In genomic region chr1:110697606-110698005, GRCh38 we compare ENCODE assay signal across 34 cellular contexts. TPM values are rescaled to one million over a fixed set of nuclear protein-coding genes. Genes with fewer than 3 reads are reported as not detected.
DNase-seq lines count a peak whose midpoint lies in the region; ATAC-seq and TF ChIP-seq lines count a peak whose summit lies in the region.
"Had no signal": no experiment of that assay in that cellular context is flagged by ENCODE, and none has a peak within 500 bp of the region (broad histone marks: within the 10 kb centered on the region; RNA-seq: fewer than 3 reads in every experiment).

No MANE protein-coding gene starts in this region.

- no peaks in the 10 kb centered on the region for H3F3A ChIP-seq in GM23338 (replicated peaks; ENCODE audit: low read depth)

- no peak overlapping the region for H3K9ac ChIP-seq in trophoblast cell (ENCODE audit: low read length)
- H3K9ac ChIP-seq: BLaER1; BLaER1 treated with 17β-estradiol and CSF1 and Interleukin-3, amounts not matched to agents 10 nM and 100 nM had no signal

- H3K9me3 ChIP-seq in OCI-LY7 (ENCODE audit: low read length) (peaks cover 5% of the 10 kb centered on the region; the same call in 1 of the 2 replicates), trophoblast cell (ENCODE audit: insufficient read depth, low read depth, low read length) (no peaks in the 10 kb centered on the region)
- H3K9me3 ChIP-seq: A549, BE2C, Caco-2 had no signal

- no peak overlapping the region for H4K12ac ChIP-seq in trophoblast cell (ENCODE audit: low read depth, low read length)

- H3K36me3 ChIP-seq in OCI-LY7 (ENCODE audit: insufficient read depth, low read length) (no peaks in the 10 kb centered on the region), trophoblast cell (ENCODE audit: control insufficient read depth in 1 of 2, insufficient read depth in 2 of 2, low read length in 2 of 2) (no peaks in the 10 kb centered on the region), GM23338 (ENCODE audit: insufficient read depth) (no peaks in the 10 kb centered on the region)
- H3K36me3 ChIP-seq: BE2C; BLaER1; BLaER1 treated with 17β-estradiol and CSF1 and Interleukin-3, amounts not matched to agents 10 nM and 100 nM had no signal

- H3K14ac ChIP-seq in trophoblast cell (ENCODE audit: low read length) = no peak overlapping the region

- H3K36me3 Mint-ChIP-seq in stimulated activated naive B cell treated with anti-CD40 and anti-IgM and Interleukin-4, amounts not matched to agents 10 μg/mL and 1 μg/mL and 100 μg/mL, for 72 hours = no peaks in the 10 kb centered on the region
- H3K36me3 Mint-ChIP-seq in GM23338 (ENCODE audit: low read depth) = no peaks in the 10 kb centered on the region
- H3K36me3 Mint-ChIP-seq: CD14-positive monocyte; CD4-positive, alpha-beta memory T cell; CD8-positive, alpha-beta memory T cell; CD8-positive, alpha-beta T cell had no signal

- peak overlapping the region; percentile 20 for H3K27ac Mint-ChIP-seq in stimulated activated naive B cell treated with anti-CD40 and anti-IgM and Interleukin-4, amounts not matched to agents 10 μg/mL and 1 μg/mL and 100 μg/mL, for 72 hours
- H3K27ac Mint-ChIP-seq in GM23338 = no peak overlapping the region
- H3K27ac Mint-ChIP-seq: B cell; CD14-positive monocyte; CD4-positive, alpha-beta memory T cell; CD4-positive, alpha-beta T cell; CD4-positive, CD25-positive, alpha-beta regulatory T cell; CD8-positive, alpha-beta memory T cell; CD8-positive, alpha-beta T cell had no signal

- DNase-seq in OCI-LY7 (ENCODE audit: low spot score) (no peak), trophoblast cell (peak; percentile 54 to 71), NCI-H1417 (lab: John Stamatoyannopoulos, UW) (no peak), GM23338 (ENCODE audit: low spot score) (no peak)
- no peak for DNase-seq in stimulated activated naive B cell treated with anti-CD40 and anti-IgM and Interleukin-4, amounts not matched to agents 10 μg/mL and 1 μg/mL and 100 μg/mL, for 72 hours
- DNase-seq: 8988T; ACHN; AML-193; BE2C; C1 segment of cervical spinal cord; Caco-2; Calu3; CD4-positive, alpha-beta memory T cell; CD4-positive, alpha-beta T cell; CD4-positive, CD25-positive, alpha-beta regulatory T cell; CD8-positive, alpha-beta memory T cell; CD8-positive, alpha-beta T cell; COR-L47; DMS 273 treated with DMSO at 0.1 percent for 48 hours; DMS153; DMS53; DMS79; DMS79 treated with DMSO at 0.1 percent for 48 hours; DND-41; EL had no signal

- intact Hi-C loops in OCI-LY7 (cut with micrococcal nuclease; ENCODE audit: unreplicated experiment) = no loop called here

- H3K9me2 ChIP-seq in OCI-LY7 (ENCODE audit: insufficient read depth, low read length) (no peaks in the 10 kb centered on the region), GM23338 (ENCODE audit: insufficient read depth) (no peaks in the 10 kb centered on the region)

- ATAC-seq in stimulated activated naive B cell treated with anti-CD40 and anti-IgM and Interleukin-4, amounts not matched to agents 10 μg/mL and 1 μg/mL and 100 μg/mL, for 72 hours (replicated peaks) = no peak
- ATAC-seq in GM18858 (IDR thresholded peaks at IDR 0.05; ENCODE audit: unreplicated experiment) = no peak
- ATAC-seq in GM23338 = no peak
- ATAC-seq: A549; CD8-positive, alpha-beta T cell had no signal

- no peak overlapping the region for H2BK12ac ChIP-seq in trophoblast cell (ENCODE audit: low read length)

- H3K23ac ChIP-seq in trophoblast cell (ENCODE audit: low read length) = no peak overlapping the region

- H3K27ac ChIP-seq in OCI-LY7 (ENCODE audit: low read depth, low read length, poor library complexity, severe bottlenecking) = no peak overlapping the region
- H3K27ac ChIP-seq in trophoblast cell (ENCODE audit: low read depth, low read length) = no peak overlapping the region
- H3K27ac ChIP-seq in GM23338 (ENCODE audit: low read depth) = no peak overlapping the region
- H3K27ac ChIP-seq: 22Rv1; A549; BLaER1; BLaER1 treated with 17β-estradiol and CSF1 and Interleukin-3, amounts not matched to agents 10 nM and 100 nM; C4-2B had no signal

- TF ChIP-seq CTCF in OCI-LY7 (conservative IDR thresholded peaks at IDR 0.05; ENCODE audit: low read length) (no peak), GM23338 (conservative IDR thresholded peaks at IDR 0.05; ENCODE audit: low read depth in 2 of 2) (no peak)

- 0 out of 2 replicates have a peak overlapping the region, but pooled peaks have one; percentile 44 for H2AFZ ChIP-seq in OCI-LY7 (ENCODE audit: low read length)
- H2AFZ ChIP-seq in trophoblast cell (ENCODE audit: insufficient read depth, low read length, poor library complexity) = no peak overlapping the region
- no peak overlapping the region for H2AFZ ChIP-seq in GM23338

- no peaks in the 10 kb centered on the region for H3K27me3 ChIP-seq in trophoblast cell (ENCODE audit: insufficient read depth, low read length)
- H3K27me3 ChIP-seq in GM23338 (ENCODE audit: insufficient read depth) = no peaks in the 10 kb centered on the region
- H3K27me3 ChIP-seq: BE2C; BLaER1; BLaER1 treated with 17β-estradiol and CSF1 and Interleukin-3, amounts not matched to agents 10 nM and 100 nM had no signal

- no peak overlapping the region for H3K4me3 ChIP-seq in OCI-LY7 (ENCODE audit: low read depth, low read length, poor library complexity, severe bottlenecking)
- H3K4me3 ChIP-seq in trophoblast cell (ENCODE audit: low read depth, low read length) = no peak overlapping the region
- H3K4me3 ChIP-seq in GM23338 = no peak overlapping the region
- H3K4me3 ChIP-seq: A549; BLaER1; BLaER1 treated with 17β-estradiol and CSF1 and Interleukin-3, amounts not matched to agents 10 nM and 100 nM had no signal

- H4K8ac ChIP-seq in trophoblast cell (ENCODE audit: low read depth, low read length) = no peak overlapping the region

- H2BK5ac ChIP-seq in trophoblast cell (ENCODE audit: low read depth, low read length, poor library complexity) = no peak overlapping the region

- H3K4me1 ChIP-seq in OCI-LY7 (ENCODE audit: insufficient read depth, low read length, poor library complexity, severe bottlenecking) (peaks cover 9% of the 10 kb centered on the region), trophoblast cell (ENCODE audit: control insufficient read depth in 1 of 2, insufficient read depth in 2 of 2, low read length in 2 of 2) (no peaks in the 10 kb centered on the region), GM23338 (ENCODE audit: insufficient read depth) (no peaks in the 10 kb centered on the region)
- H3K4me1 ChIP-seq: A549, Caco-2 had no signal

- WGBS in trophoblast cell (ENCODE audit: extremely low coverage, insufficient coverage, insufficient read length) = no CpG with 5 or more reads among the region's 4 CpGs

- H3K18ac ChIP-seq in trophoblast cell (ENCODE audit: low read length) = no peak overlapping the region

- H3K4me1 Mint-ChIP-seq in stimulated activated naive B cell treated with anti-CD40 and anti-IgM and Interleukin-4, amounts not matched to agents 10 μg/mL and 1 μg/mL and 100 μg/mL, for 72 hours = no peaks in the 10 kb centered on the region
- H3K4me1 Mint-ChIP-seq in GM23338 = no peaks in the 10 kb centered on the region
- H3K4me1 Mint-ChIP-seq: CD4-positive, CD25-positive, alpha-beta regulatory T cell; CD8-positive, alpha-beta memory T cell had no signal

- H2AK5ac ChIP-seq in trophoblast cell (ENCODE audit: low read length) = no peak overlapping the region

- H3K4me3 Mint-ChIP-seq in stimulated activated naive B cell treated with anti-CD40 and anti-IgM and Interleukin-4, amounts not matched to agents 10 μg/mL and 1 μg/mL and 100 μg/mL, for 72 hours = no peak overlapping the region
- H3K4me3 Mint-ChIP-seq in GM23338 = no peak overlapping the region
- H3K4me3 Mint-ChIP-seq: B cell; CD14-positive monocyte; CD4-positive, alpha-beta memory T cell; CD4-positive, alpha-beta T cell; CD4-positive, CD25-positive, alpha-beta regulatory T cell; CD8-positive, alpha-beta memory T cell; CD8-positive, alpha-beta T cell had no signal

- H3K79me1 ChIP-seq in trophoblast cell (ENCODE audit: low read length) = no peaks in the 10 kb centered on the region

- H3K27me3 Mint-ChIP-seq in stimulated activated naive B cell treated with anti-CD40 and anti-IgM and Interleukin-4, amounts not matched to agents 10 μg/mL and 1 μg/mL and 100 μg/mL, for 72 hours = no peaks in the 10 kb centered on the region
- no peaks in the 10 kb centered on the region for H3K27me3 Mint-ChIP-seq in GM23338 (ENCODE audit: insufficient read depth, low read depth, poor library complexity)
- H3K27me3 Mint-ChIP-seq: B cell had no signal

- H4K91ac ChIP-seq in trophoblast cell (ENCODE audit: low read depth, low read length) = no peak overlapping the region

- BruUV-seq in OCI-LY7 (replicated peaks; lab: Mats Ljungman, UMichigan) = no TSS peak

- H3K4ac ChIP-seq in trophoblast cell (ENCODE audit: low read depth, low read length) = no peak overlapping the region

- H3K4me2 ChIP-seq in OCI-LY7 (ENCODE audit: low read length) (peak overlapping the region; percentile 19; the same call in 1 of the 2 replicates), trophoblast cell (ENCODE audit: low read length) (no peak overlapping the region), GM23338 (no peak overlapping the region)
- H3K4me2 ChIP-seq: A549 had no signal

- no peak overlapping the region for H2BK120ac ChIP-seq in trophoblast cell (ENCODE audit: insufficient read depth, low read length, poor library complexity)

- POLR2A ChIA-PET in OCI-LY7 (lab: Charles Lee) = interaction anchor here (0.6 to 0.9 kb wide), 4 partner anchors 9 to 895 kb away, joined by 3 to 9 read pairs (median 3); no protein-coding TSS in a partner anchor

- H4K20me1 ChIP-seq in OCI-LY7 (ENCODE audit: insufficient read depth, low read length) = no peaks in the 10 kb centered on the region
- no peaks in the 10 kb centered on the region for H4K20me1 ChIP-seq in GM23338 (replicated peaks; ENCODE audit: insufficient read depth)
- H4K20me1 ChIP-seq: BLaER1; BLaER1 treated with 17β-estradiol and CSF1 and Interleukin-3, amounts not matched to agents 10 nM and 100 nM had no signal

- no peaks in the 10 kb centered on the region for H3K9me3 Mint-ChIP-seq in stimulated activated naive B cell treated with anti-CD40 and anti-IgM and Interleukin-4, amounts not matched to agents 10 μg/mL and 1 μg/mL and 100 μg/mL, for 72 hours
- no peaks in the 10 kb centered on the region for H3K9me3 Mint-ChIP-seq in GM23338
- H3K9me3 Mint-ChIP-seq: CD14-positive monocyte; CD4-positive, alpha-beta T cell; CD8-positive, alpha-beta memory T cell; CD8-positive, alpha-beta T cell had no signal

- CTCF ChIA-PET in OCI-LY7 (lab: Charles Lee; ENCODE audit: unreplicated experiment) = interaction anchor here (0.6 kb wide), 1 partner anchor 68 kb away, joined by 3 read pairs; no protein-coding TSS in a partner anchor

- H3K79me2 ChIP-seq in OCI-LY7 (ENCODE audit: insufficient read depth, low read depth, low read length) (no peaks in the 10 kb centered on the region), trophoblast cell (ENCODE audit: control insufficient read depth, insufficient read depth, low read length, poor library complexity) (no peaks in the 10 kb centered on the region), GM23338 (replicated peaks; ENCODE audit: insufficient read depth) (no peaks in the 10 kb centered on the region)

TF ChIP-seq in GM23338, 12 proteins besides CTCF, POLR2A, EP300 and RAD21 (continues in another document):
- no peak for TF ChIP-seq ZNF331 (CRISPR knock-in tag; IDR thresholded peaks at IDR 0.05; ENCODE audit: low read depth)

RNA-seq across cellular contexts. Expression of gene KCNA3, which starts 22.9 kb away (rescaled TPM):
- 46.2 and 58.0 TPM in 2 replicates for total RNA-seq in OCI-LY7 (2014; rRNA removed; shearing (Covaris generic))
- 43.6 and 54.5 TPM in 2 replicates for total RNA-seq in OCI-LY7 (2022)
- polyA plus RNA-seq in trophoblast cell (2013) = 0.04 TPM in 1 of 2 replicates, not detected in the other
- 3.0 and 4.2 TPM in 2 replicates for total RNA-seq in GM23338 (2014; rRNA removed; shearing (Covaris generic))
- 0.32 TPM in 1 of 2 replicates, not detected in the other for polyA plus RNA-seq in GM23338 (2016; fragmentation: Nextera tagmentation; extraction: Ambion mirVana)
- total RNA-seq: A172, Caco-2, Calu3 had no signal
- polyA plus RNA-seq: A549 had no signal

Comparison
In these comparisons a context has a peak if more than half of its experiments do, and no peak if none do; other contexts are left out.
1. DNase-seq: peak in trophoblast cell (2 of 2); none in OCI-LY7 (single experiment), stimulated activated naive B cell treated with anti-CD40 and anti-IgM and Interleukin-4, amounts not matched to agents 10 μg/mL and 1 μg/mL and 100 μg/mL, for 72 hours (single experiment), NCI-H1417 (0 of 3) and GM23338 (single experiment).